1 cellular context compared by ENCODE assay signal in the genomic region with DNA sequence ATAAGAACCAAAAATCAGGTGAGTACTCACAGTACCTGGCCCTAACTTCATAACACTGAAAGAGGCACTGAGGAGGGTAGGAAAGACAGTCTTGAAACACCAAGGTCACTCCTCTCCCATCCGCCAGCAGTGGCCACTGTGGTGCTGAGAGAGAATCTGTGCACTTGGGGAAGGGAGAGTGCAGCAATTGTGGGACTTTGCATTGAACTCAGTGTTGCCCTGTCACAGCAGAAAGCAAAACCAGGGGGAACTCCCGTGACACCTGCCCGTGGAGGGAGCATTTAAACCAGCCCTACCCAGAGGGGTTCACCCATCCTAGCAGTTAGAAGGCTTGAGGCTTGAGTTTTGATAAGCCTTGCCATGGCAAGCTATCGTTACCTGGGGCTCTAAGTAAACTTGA.
TF ChIP-seq lines count a peak whose summit lies in the region.

No MANE protein-coding gene starts in this region.

TF ChIP-seq in H1, 55 proteins besides CTCF, POLR2A, EP300 and RAD21 (continued from another document):
- TF ChIP-seq ZNF274 (IDR thresholded peaks at IDR 0.05; ENCODE audit: borderline replicate concordance, extremely low read depth, low read length) (no peak), BCL11A (IDR thresholded peaks at IDR 0.05; ENCODE audit: low read depth in 2 of 2, low read length in 2 of 2) (no peak), KDM1A (IDR thresholded peaks at IDR 0.05; ENCODE audit: borderline replicate concordance, low read length) (no peak), PHF8 (conservative IDR thresholded peaks at IDR 0.05; ENCODE audit: low read depth, low read length) (no peak), CBX8 (IDR thresholded peaks at IDR 0.05; ENCODE audit: borderline replicate concordance, low read depth, low read length) (no peak), RXRA (IDR thresholded peaks at IDR 0.05; ENCODE audit: insufficient read depth, low read depth, low read length) (no peak)
- TF ChIP-seq, protein P1, sequence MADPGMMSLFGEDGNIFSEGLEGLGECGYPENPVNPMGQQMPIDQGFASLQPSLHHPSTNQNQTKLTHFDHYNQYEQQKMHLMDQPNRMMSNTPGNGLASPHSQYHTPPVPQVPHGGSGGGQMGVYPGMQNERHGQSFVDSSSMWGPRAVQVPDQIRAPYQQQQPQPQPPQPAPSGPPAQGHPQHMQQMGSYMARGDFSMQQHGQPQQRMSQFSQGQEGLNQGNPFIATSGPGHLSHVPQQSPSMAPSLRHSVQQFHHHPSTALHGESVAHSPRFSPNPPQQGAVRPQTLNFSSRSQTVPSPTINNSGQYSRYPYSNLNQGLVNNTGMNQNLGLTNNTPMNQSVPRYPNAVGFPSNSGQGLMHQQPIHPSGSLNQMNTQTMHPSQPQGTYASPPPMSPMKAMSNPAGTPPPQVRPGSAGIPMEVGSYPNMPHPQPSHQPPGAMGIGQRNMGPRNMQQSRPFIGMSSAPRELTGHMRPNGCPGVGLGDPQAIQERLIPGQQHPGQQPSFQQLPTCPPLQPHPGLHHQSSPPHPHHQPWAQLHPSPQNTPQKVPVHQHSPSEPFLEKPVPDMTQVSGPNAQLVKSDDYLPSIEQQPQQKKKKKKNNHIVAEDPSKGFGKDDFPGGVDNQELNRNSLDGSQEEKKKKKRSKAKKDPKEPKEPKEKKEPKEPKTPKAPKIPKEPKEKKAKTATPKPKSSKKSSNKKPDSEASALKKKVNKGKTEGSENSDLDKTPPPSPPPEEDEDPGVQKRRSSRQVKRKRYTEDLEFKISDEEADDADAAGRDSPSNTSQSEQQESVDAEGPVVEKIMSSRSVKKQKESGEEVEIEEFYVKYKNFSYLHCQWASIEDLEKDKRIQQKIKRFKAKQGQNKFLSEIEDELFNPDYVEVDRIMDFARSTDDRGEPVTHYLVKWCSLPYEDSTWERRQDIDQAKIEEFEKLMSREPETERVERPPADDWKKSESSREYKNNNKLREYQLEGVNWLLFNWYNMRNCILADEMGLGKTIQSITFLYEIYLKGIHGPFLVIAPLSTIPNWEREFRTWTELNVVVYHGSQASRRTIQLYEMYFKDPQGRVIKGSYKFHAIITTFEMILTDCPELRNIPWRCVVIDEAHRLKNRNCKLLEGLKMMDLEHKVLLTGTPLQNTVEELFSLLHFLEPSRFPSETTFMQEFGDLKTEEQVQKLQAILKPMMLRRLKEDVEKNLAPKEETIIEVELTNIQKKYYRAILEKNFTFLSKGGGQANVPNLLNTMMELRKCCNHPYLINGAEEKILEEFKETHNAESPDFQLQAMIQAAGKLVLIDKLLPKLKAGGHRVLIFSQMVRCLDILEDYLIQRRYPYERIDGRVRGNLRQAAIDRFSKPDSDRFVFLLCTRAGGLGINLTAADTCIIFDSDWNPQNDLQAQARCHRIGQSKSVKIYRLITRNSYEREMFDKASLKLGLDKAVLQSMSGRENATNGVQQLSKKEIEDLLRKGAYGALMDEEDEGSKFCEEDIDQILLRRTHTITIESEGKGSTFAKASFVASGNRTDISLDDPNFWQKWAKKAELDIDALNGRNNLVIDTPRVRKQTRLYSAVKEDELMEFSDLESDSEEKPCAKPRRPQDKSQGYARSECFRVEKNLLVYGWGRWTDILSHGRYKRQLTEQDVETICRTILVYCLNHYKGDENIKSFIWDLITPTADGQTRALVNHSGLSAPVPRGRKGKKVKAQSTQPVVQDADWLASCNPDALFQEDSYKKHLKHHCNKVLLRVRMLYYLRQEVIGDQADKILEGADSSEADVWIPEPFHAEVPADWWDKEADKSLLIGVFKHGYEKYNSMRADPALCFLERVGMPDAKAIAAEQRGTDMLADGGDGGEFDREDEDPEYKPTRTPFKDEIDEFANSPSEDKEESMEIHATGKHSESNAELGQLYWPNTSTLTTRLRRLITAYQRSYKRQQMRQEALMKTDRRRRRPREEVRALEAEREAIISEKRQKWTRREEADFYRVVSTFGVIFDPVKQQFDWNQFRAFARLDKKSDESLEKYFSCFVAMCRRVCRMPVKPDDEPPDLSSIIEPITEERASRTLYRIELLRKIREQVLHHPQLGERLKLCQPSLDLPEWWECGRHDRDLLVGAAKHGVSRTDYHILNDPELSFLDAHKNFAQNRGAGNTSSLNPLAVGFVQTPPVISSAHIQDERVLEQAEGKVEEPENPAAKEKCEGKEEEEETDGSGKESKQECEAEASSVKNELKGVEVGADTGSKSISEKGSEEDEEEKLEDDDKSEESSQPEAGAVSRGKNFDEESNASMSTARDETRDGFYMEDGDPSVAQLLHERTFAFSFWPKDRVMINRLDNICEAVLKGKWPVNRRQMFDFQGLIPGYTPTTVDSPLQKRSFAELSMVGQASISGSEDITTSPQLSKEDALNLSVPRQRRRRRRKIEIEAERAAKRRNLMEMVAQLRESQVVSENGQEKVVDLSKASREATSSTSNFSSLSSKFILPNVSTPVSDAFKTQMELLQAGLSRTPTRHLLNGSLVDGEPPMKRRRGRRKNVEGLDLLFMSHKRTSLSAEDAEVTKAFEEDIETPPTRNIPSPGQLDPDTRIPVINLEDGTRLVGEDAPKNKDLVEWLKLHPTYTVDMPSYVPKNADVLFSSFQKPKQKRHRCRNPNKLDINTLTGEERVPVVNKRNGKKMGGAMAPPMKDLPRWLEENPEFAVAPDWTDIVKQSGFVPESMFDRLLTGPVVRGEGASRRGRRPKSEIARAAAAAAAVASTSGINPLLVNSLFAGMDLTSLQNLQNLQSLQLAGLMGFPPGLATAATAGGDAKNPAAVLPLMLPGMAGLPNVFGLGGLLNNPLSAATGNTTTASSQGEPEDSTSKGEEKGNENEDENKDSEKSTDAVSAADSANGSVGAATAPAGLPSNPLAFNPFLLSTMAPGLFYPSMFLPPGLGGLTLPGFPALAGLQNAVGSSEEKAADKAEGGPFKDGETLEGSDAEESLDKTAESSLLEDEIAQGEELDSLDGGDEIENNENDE (IDR thresholded peaks at IDR 0.05; ENCODE audit: insufficient replicate concordance, low read length): no peak
TF ChIP-seq in H1: peak in this region for 0.
